ENCODE assay signal across 19 cellular contexts in the genomic region with DNA sequence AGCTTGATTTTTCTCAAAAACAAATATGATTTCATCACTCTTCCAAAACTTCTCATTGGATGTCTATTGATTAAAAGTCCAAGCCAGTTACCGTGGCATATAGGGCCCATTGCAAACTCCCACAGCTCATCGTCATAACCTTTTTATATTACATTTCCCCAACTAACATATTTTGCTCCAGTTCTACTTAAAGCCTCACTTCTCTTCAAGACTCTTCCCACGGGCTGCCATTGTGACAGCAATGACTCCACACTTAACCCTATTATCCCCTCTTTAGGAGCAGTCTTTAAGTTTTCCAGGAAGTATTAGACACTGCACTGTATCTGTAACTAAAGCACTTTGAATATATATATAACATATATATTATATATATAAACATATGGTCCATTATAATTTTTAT. TPM values are rescaled to one million over a fixed set of nuclear protein-coding genes. Genes with fewer than 3 reads are reported as not detected.
DNase-seq lines count a peak whose midpoint lies in the region; ATAC-seq and TF ChIP-seq lines count a peak whose summit lies in the region.
"Had no signal": no experiment of that assay in that cellular context is flagged by ENCODE, and none has a peak within 500 bp of the region (broad histone marks: within the 10 kb centered on the region; RNA-seq: fewer than 3 reads in every experiment).

No MANE protein-coding gene starts in this region.

- no peaks in the 10 kb centered on the region for H3K9me3 Mint-ChIP-seq in activated naive CD4-positive, alpha-beta T cell treated with anti-CD3 and anti-CD28 coated beads for 36 hours
- no peaks in the 10 kb centered on the region for H3K9me3 Mint-ChIP-seq in activated T-helper 17 cell treated with anti-CD3 and anti-CD28 coated beads, Interleukin-2, amount 50 U/mL, for 72 hours
- H3K9me3 Mint-ChIP-seq in stimulated activated memory B cell treated with anti-CD40 and anti-IgM and Interleukin-4, amounts not matched to agents 10 μg/mL and 1 μg/mL and 100 μg/mL, for 72 hours, result no peaks in the 10 kb centered on the region
- H3K9me3 Mint-ChIP-seq in glutamatergic neuron (ENCODE audit: unreplicated experiment), result no peaks in the 10 kb centered on the region

- H3K36me3 ChIP-seq in aorta (ENCODE audit: control insufficient read depth in 1 of 2, insufficient read depth in 2 of 2, low read length in 1 of 2), result no peaks in the 10 kb centered on the region
- H3K36me3 ChIP-seq: MG63 had no signal

- CTCF ChIA-PET in activated naive CD4-positive, alpha-beta T cell treated with anti-CD3 and anti-CD28 coated beads for 36 hours (lab: Charles Lee), result interaction anchor here (1.0 to 1.4 kb wide), 2 partner anchors 74 to 81 kb away, joined by 3 read pairs; a partner anchor contains a TSS

- no peak for DNase-seq in activated naive CD4-positive, alpha-beta T cell treated with anti-CD3 and anti-CD28 coated beads for 36 hours
- DNase-seq in activated naive CD4-positive, alpha-beta T cell treated with Interleukin-2 at 50 U/mL for 16 hours, result no peak
- DNase-seq in NCI-H748 (lab: John Stamatoyannopoulos, UW; ENCODE audit: unreplicated experiment) (no peak), aorta (no peak), glutamatergic neuron (no peak)
- DNase-seq: activated CD8-positive, alpha-beta memory T cell treated with anti-CD3 and anti-CD28 coated beads, Interleukin-2, amount 50 U/mL, for 4 hours; amygdala; GF-D8; left ventricle myocardium superior; MG63; NCI-H2029 treated with DMSO at 0.1 percent for 48 hours; NCI-H510A had no signal

- ATAC-seq in HG02938 (IDR thresholded peaks at IDR 0.05; ENCODE audit: unreplicated experiment) (peak; percentile 11), aorta (ENCODE audit: low FRiP score) (no peak)
- no peak for ATAC-seq in activated T-helper 17 cell treated with anti-CD3 and anti-CD28 coated beads, Interleukin-2, amount 50 U/mL, for 72 hours (replicated peaks)
- ATAC-seq in stimulated activated memory B cell treated with anti-CD40 and anti-IgM and Interleukin-4, amounts not matched to agents 10 μg/mL and 1 μg/mL and 100 μg/mL, for 72 hours, result no peak
- ATAC-seq: left ventricle myocardium superior had no signal

- H3K9me3 ChIP-seq in aorta (ENCODE audit: control insufficient read depth, low read length), result no peaks in the 10 kb centered on the region
- H3K9me3 ChIP-seq: MG63 had no signal

- 70 to 73% methylated on average over 3 of the region's 3 CpGs for WGBS in aorta, 2 donors

- H3K4me1 ChIP-seq in aorta (ENCODE audit: control insufficient read depth in 1 of 2, insufficient read depth in 2 of 2, low read length in 2 of 2), result no peaks in the 10 kb centered on the region

- H3K4me3 Mint-ChIP-seq in activated naive CD4-positive, alpha-beta T cell treated with anti-CD3 and anti-CD28 coated beads for 36 hours, result no peak overlapping the region
- peak overlapping the region; percentile 36 for H3K4me3 Mint-ChIP-seq in activated T-helper 17 cell treated with anti-CD3 and anti-CD28 coated beads, Interleukin-2, amount 50 U/mL, for 72 hours
- H3K4me3 Mint-ChIP-seq in stimulated activated memory B cell treated with anti-CD40 and anti-IgM and Interleukin-4, amounts not matched to agents 10 μg/mL and 1 μg/mL and 100 μg/mL, for 72 hours, result peak overlapping the region; percentile 6
- no peak overlapping the region for H3K4me3 Mint-ChIP-seq in glutamatergic neuron (ENCODE audit: unreplicated experiment)

- TF ChIP-seq CTCF in glutamatergic neuron (IDR thresholded peaks at IDR 0.05; ENCODE audit: partially characterized antibody, unreplicated experiment), result no peak

- H3K27me3 Mint-ChIP-seq in activated naive CD4-positive, alpha-beta T cell treated with anti-CD3 and anti-CD28 coated beads for 36 hours (ENCODE audit: low read depth), result no peaks in the 10 kb centered on the region
- no peaks in the 10 kb centered on the region for H3K27me3 Mint-ChIP-seq in activated T-helper 17 cell treated with anti-CD3 and anti-CD28 coated beads, Interleukin-2, amount 50 U/mL, for 72 hours
- H3K27me3 Mint-ChIP-seq in stimulated activated memory B cell treated with anti-CD40 and anti-IgM and Interleukin-4, amounts not matched to agents 10 μg/mL and 1 μg/mL and 100 μg/mL, for 72 hours, result no peaks in the 10 kb centered on the region
- H3K27me3 Mint-ChIP-seq in glutamatergic neuron (ENCODE audit: unreplicated experiment), result no peaks in the 10 kb centered on the region
- H3K27me3 Mint-ChIP-seq: progenitor cell of endocrine pancreas had no signal

- H3K36me3 Mint-ChIP-seq in activated naive CD4-positive, alpha-beta T cell treated with anti-CD3 and anti-CD28 coated beads for 36 hours (ENCODE audit: low read depth), result no peaks in the 10 kb centered on the region
- peaks cover 6% of the 10 kb centered on the region for H3K36me3 Mint-ChIP-seq in activated T-helper 17 cell treated with anti-CD3 and anti-CD28 coated beads, Interleukin-2, amount 50 U/mL, for 72 hours (ENCODE audit: low read depth)
- no peaks in the 10 kb centered on the region for H3K36me3 Mint-ChIP-seq in stimulated activated memory B cell treated with anti-CD40 and anti-IgM and Interleukin-4, amounts not matched to agents 10 μg/mL and 1 μg/mL and 100 μg/mL, for 72 hours
- H3K36me3 Mint-ChIP-seq in glutamatergic neuron (ENCODE audit: unreplicated experiment), result peaks cover 4% of the 10 kb centered on the region

- peak overlapping the region; percentile 52 for H3K27ac Mint-ChIP-seq in activated naive CD4-positive, alpha-beta T cell treated with anti-CD3 and anti-CD28 coated beads for 36 hours
- peak overlapping the region; percentile 92 for H3K27ac Mint-ChIP-seq in activated T-helper 17 cell treated with anti-CD3 and anti-CD28 coated beads, Interleukin-2, amount 50 U/mL, for 72 hours
- H3K27ac Mint-ChIP-seq in stimulated activated memory B cell treated with anti-CD40 and anti-IgM and Interleukin-4, amounts not matched to agents 10 μg/mL and 1 μg/mL and 100 μg/mL, for 72 hours, result peak overlapping the region; percentile 75
- no peak overlapping the region for H3K27ac Mint-ChIP-seq in glutamatergic neuron (ENCODE audit: unreplicated experiment)
- H3K27ac Mint-ChIP-seq: progenitor cell of endocrine pancreas had no signal

- intact Hi-C loops in activated naive CD4-positive, alpha-beta T cell treated with anti-CD3 and anti-CD28 coated beads for 36 hours (cut with micrococcal nuclease), result loop anchor here (1.0 to 10.0 kb wide), 5 partner anchors 10 to 1989 kb away; a partner anchor contains a TSS
- intact Hi-C loops in aorta (cut with DNase I), result no loop called here

- H3K4me1 Mint-ChIP-seq in activated naive CD4-positive, alpha-beta T cell treated with anti-CD3 and anti-CD28 coated beads for 36 hours (ENCODE audit: low read depth), result peaks cover 58% of the 10 kb centered on the region
- H3K4me1 Mint-ChIP-seq in activated T-helper 17 cell treated with anti-CD3 and anti-CD28 coated beads, Interleukin-2, amount 50 U/mL, for 72 hours, result peaks cover 39% of the 10 kb centered on the region
- H3K4me1 Mint-ChIP-seq in stimulated activated memory B cell treated with anti-CD40 and anti-IgM and Interleukin-4, amounts not matched to agents 10 μg/mL and 1 μg/mL and 100 μg/mL, for 72 hours, result peaks cover 62% of the 10 kb centered on the region
- no peaks in the 10 kb centered on the region for H3K4me1 Mint-ChIP-seq in glutamatergic neuron (ENCODE audit: low read depth, unreplicated experiment)

- no peak overlapping the region for H3K27ac ChIP-seq in aorta (ENCODE audit: low read depth in 1 of 2, low read length in 2 of 2)

- H3K27me3 ChIP-seq in aorta (ENCODE audit: control insufficient read depth in 1 of 2, insufficient read depth in 2 of 2, low read length in 1 of 2), result peaks cover 0 to 1% of the 10 kb centered on the region in 2 donors
- H3K27me3 ChIP-seq: MG63 had no signal

- no peak overlapping the region for H3K4me3 ChIP-seq in aorta (ENCODE audit: low read length in 2 of 2)
- H3K4me3 ChIP-seq: MG63 had no signal

RNA-seq across cellular contexts. Expression of a gene that starts 44.5 kb away (rescaled TPM):
- total RNA-seq in activated naive CD4-positive, alpha-beta T cell treated with anti-CD3 and anti-CD28 coated beads for 36 hours, result under 1 TPM; 0.17 to 0.25 TPM
- total RNA-seq in activated T-helper 17 cell treated with anti-CD3 and anti-CD28 coated beads, Interleukin-2, amount 50 U/mL, for 72 hours, result under 1 TPM; 0.74 to 0.99 TPM
- total RNA-seq in aorta (1 to 10 TPM in 1 of 2 donors, under 1 TPM in 1; 0.58 to 1.0 TPM), glutamatergic neuron (ENCODE audit: unreplicated experiment) (not detected)
- polyA plus RNA-seq in aorta, result not detected
- total RNA-seq: chondrocyte, endothelial cell of umbilical vein, SK-MEL-5 had no signal
- polyA plus RNA-seq: endothelial cell of umbilical vein had no signal

Comparison
In these comparisons a context has a peak if more than half of its experiments do, and no peak if none do; other contexts are left out.
1. H3K4me3 Mint-ChIP-seq: peak in activated T-helper 17 cell treated with anti-CD3 and anti-CD28 coated beads, Interleukin-2, amount 50 U/mL, for 72 hours (single experiment) and stimulated activated memory B cell treated with anti-CD40 and anti-IgM and Interleukin-4, amounts not matched to agents 10 μg/mL and 1 μg/mL and 100 μg/mL, for 72 hours (single experiment); none in activated naive CD4-positive, alpha-beta T cell treated with anti-CD3 and anti-CD28 coated beads for 36 hours (single experiment) and glutamatergic neuron (single experiment).